1 cellular context compared by ENCODE assay signal in genomic region chr4:8762356-8762755, GRCh38.
TF ChIP-seq lines count a peak whose summit lies in the region.

No MANE protein-coding gene starts in this region.

TF ChIP-seq in HepG2, 621 proteins besides CTCF, POLR2A, EP300 and RAD21 (continued from another document):
- TF ChIP-seq ZNF318 (CRISPR knock-in tag; IDR thresholded peaks at IDR 0.05) (no peak), HOXA7 (CRISPR knock-in tag; IDR thresholded peaks at IDR 0.05) (no peak), SAP130 (CRISPR knock-in tag; IDR thresholded peaks at IDR 0.05; ENCODE audit: low read depth) (no peak), ZNF333 (CRISPR knock-in tag; IDR thresholded peaks at IDR 0.05; ENCODE audit: borderline replicate concordance) (no peak), CENPX (CRISPR knock-in tag; IDR thresholded peaks at IDR 0.05) (no peak), BRCA1 (CRISPR knock-in tag; IDR thresholded peaks at IDR 0.05) (no peak), ZNF12 (CRISPR knock-in tag; IDR thresholded peaks at IDR 0.05) (no peak), ZNF496 (CRISPR knock-in tag; IDR thresholded peaks at IDR 0.05; ENCODE audit: insufficient replicate concordance) (no peak)
- TF ChIP-seq, protein P1, sequence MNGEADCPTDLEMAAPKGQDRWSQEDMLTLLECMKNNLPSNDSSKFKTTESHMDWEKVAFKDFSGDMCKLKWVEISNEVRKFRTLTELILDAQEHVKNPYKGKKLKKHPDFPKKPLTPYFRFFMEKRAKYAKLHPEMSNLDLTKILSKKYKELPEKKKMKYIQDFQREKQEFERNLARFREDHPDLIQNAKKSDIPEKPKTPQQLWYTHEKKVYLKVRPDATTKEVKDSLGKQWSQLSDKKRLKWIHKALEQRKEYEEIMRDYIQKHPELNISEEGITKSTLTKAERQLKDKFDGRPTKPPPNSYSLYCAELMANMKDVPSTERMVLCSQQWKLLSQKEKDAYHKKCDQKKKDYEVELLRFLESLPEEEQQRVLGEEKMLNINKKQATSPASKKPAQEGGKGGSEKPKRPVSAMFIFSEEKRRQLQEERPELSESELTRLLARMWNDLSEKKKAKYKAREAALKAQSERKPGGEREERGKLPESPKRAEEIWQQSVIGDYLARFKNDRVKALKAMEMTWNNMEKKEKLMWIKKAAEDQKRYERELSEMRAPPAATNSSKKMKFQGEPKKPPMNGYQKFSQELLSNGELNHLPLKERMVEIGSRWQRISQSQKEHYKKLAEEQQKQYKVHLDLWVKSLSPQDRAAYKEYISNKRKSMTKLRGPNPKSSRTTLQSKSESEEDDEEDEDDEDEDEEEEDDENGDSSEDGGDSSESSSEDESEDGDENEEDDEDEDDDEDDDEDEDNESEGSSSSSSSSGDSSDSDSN (CRISPR knock-in tag; IDR thresholded peaks at IDR 0.05) = no peak
